ENCODE assay signal across 1 cellular context in the genomic region with DNA sequence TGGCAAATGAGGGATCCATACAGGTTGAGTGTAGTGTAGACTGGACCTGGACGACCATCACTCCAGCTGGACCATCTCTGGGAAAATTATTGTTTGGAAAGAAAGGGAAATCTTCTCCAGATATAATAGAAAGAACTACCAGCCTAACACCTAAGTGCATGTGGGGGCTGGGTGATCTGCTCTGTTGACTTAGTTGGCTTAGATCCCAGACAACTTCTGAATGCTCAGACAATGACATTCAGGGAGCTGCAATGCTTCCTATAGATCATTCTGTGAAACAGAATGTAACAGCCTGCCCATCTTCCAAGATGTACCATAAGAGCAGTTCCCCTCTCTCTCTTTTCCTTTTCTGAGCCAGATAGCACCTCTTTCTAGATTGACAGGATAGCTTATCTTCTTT.
TF ChIP-seq lines count a peak whose summit lies in the region.

No MANE protein-coding gene starts in this region.

TF ChIP-seq in GM23338, 12 proteins besides CTCF, POLR2A, EP300 and RAD21:
- TF ChIP-seq, protein P1, sequence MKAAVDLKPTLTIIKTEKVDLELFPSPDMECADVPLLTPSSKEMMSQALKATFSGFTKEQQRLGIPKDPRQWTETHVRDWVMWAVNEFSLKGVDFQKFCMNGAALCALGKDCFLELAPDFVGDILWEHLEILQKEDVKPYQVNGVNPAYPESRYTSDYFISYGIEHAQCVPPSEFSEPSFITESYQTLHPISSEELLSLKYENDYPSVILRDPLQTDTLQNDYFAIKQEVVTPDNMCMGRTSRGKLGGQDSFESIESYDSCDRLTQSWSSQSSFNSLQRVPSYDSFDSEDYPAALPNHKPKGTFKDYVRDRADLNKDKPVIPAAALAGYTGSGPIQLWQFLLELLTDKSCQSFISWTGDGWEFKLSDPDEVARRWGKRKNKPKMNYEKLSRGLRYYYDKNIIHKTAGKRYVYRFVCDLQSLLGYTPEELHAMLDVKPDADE (IDR thresholded peaks at IDR 0.05): no peak
- TF ChIP-seq POLR2AphosphoS5 (IDR thresholded peaks at IDR 0.05; ENCODE audit: low read depth) (no peak), STAT1 (IDR thresholded peaks at IDR 0.05; ENCODE audit: unreplicated experiment) (no peak), EZH2phosphoT487 (IDR thresholded peaks at IDR 0.05; ENCODE audit: unreplicated experiment) (no peak), ZNF331 (CRISPR knock-in tag; IDR thresholded peaks at IDR 0.05; ENCODE audit: low read depth) (no peak), EZH2 (IDR thresholded peaks at IDR 0.05; ENCODE audit: low read depth, unreplicated experiment) (no peak), ZNF114 (CRISPR knock-in tag; IDR thresholded peaks at IDR 0.05) (no peak), CREB1 (CRISPR knock-in tag; IDR thresholded peaks at IDR 0.05; ENCODE audit: low read depth) (no peak), NANOG (IDR thresholded peaks at IDR 0.05; ENCODE audit: borderline replicate concordance) (no peak), JUNB (IDR thresholded peaks at IDR 0.05; ENCODE audit: unreplicated experiment) (no peak)
- TF ChIP-seq, protein P2, sequence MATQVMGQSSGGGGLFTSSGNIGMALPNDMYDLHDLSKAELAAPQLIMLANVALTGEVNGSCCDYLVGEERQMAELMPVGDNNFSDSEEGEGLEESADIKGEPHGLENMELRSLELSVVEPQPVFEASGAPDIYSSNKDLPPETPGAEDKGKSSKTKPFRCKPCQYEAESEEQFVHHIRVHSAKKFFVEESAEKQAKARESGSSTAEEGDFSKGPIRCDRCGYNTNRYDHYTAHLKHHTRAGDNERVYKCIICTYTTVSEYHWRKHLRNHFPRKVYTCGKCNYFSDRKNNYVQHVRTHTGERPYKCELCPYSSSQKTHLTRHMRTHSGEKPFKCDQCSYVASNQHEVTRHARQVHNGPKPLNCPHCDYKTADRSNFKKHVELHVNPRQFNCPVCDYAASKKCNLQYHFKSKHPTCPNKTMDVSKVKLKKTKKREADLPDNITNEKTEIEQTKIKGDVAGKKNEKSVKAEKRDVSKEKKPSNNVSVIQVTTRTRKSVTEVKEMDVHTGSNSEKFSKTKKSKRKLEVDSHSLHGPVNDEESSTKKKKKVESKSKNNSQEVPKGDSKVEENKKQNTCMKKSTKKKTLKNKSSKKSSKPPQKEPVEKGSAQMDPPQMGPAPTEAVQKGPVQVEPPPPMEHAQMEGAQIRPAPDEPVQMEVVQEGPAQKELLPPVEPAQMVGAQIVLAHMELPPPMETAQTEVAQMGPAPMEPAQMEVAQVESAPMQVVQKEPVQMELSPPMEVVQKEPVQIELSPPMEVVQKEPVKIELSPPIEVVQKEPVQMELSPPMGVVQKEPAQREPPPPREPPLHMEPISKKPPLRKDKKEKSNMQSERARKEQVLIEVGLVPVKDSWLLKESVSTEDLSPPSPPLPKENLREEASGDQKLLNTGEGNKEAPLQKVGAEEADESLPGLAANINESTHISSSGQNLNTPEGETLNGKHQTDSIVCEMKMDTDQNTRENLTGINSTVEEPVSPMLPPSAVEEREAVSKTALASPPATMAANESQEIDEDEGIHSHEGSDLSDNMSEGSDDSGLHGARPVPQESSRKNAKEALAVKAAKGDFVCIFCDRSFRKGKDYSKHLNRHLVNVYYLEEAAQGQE (IDR thresholded peaks at IDR 0.05; ENCODE audit: unreplicated experiment): no peak
- TF ChIP-seq, protein P3, sequence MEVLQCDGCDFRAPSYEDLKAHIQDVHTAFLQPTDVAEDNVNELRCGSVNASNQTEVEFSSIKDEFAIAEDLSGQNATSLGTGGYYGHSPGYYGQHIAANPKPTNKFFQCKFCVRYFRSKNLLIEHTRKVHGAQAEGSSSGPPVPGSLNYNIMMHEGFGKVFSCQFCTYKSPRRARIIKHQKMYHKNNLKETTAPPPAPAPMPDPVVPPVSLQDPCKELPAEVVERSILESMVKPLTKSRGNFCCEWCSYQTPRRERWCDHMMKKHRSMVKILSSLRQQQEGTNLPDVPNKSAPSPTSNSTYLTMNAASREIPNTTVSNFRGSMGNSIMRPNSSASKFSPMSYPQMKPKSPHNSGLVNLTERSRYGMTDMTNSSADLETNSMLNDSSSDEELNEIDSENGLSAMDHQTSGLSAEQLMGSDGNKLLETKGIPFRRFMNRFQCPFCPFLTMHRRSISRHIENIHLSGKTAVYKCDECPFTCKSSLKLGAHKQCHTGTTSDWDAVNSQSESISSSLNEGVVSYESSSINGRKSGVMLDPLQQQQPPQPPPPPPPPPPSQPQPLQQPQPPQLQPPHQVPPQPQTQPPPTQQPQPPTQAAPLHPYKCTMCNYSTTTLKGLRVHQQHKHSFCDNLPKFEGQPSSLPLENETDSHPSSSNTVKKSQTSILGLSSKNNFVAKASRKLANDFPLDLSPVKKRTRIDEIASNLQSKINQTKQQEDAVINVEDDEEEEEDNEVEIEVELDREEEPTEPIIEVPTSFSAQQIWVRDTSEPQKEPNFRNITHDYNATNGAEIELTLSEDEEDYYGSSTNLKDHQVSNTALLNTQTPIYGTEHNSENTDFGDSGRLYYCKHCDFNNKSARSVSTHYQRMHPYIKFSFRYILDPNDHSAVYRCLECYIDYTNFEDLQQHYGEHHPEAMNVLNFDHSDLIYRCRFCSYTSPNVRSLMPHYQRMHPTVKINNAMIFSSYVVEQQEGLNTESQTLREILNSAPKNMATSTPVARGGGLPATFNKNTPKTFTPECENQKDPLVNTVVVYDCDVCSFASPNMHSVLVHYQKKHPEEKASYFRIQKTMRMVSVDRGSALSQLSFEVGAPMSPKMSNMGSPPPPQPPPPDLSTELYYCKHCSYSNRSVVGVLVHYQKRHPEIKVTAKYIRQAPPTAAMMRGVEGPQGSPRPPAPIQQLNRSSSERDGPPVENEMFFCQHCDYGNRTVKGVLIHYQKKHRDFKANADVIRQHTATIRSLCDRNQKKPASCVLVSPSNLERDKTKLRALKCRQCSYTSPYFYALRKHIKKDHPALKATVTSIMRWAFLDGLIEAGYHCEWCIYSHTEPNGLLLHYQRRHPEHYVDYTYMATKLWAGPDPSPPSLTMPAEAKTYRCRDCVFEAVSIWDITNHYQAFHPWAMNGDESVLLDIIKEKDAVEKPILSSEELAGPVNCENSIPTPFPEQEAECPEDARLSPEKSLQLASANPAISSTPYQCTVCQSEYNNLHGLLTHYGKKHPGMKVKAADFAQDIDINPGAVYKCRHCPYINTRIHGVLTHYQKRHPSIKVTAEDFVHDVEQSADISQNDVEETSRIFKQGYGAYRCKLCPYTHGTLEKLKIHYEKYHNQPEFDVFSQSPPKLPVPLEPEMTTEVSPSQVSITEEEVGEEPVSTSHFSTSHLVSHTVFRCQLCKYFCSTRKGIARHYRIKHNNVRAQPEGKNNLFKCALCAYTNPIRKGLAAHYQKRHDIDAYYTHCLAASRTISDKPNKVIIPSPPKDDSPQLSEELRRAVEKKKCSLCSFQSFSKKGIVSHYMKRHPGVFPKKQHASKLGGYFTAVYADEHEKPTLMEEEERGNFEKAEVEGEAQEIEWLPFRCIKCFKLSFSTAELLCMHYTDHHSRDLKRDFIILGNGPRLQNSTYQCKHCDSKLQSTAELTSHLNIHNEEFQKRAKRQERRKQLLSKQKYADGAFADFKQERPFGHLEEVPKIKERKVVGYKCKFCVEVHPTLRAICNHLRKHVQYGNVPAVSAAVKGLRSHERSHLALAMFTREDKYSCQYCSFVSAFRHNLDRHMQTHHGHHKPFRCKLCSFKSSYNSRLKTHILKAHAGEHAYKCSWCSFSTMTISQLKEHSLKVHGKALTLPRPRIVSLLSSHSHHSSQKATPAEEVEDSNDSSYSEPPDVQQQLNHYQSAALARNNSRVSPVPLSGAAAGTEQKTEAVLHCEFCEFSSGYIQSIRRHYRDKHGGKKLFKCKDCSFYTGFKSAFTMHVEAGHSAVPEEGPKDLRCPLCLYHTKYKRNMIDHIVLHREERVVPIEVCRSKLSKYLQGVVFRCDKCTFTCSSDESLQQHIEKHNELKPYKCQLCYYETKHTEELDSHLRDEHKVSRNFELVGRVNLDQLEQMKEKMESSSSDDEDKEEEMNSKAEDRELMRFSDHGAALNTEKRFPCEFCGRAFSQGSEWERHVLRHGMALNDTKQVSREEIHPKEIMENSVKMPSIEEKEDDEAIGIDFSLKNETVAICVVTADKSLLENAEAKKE (CRISPR knock-in tag; IDR thresholded peaks at IDR 0.05): no peak
